ENCODE assay signal across 1 cellular context in genomic region chr11:70400643-70401042, GRCh38.
TF ChIP-seq lines count a peak whose summit lies in the region.

No MANE protein-coding gene starts in this region.

TF ChIP-seq in neural cell, 6 proteins besides CTCF, POLR2A, EP300 and RAD21 (continued from another document):
- no peak for TF ChIP-seq REST (IDR thresholded peaks at IDR 0.05; ENCODE audit: borderline replicate concordance)
- TF ChIP-seq EZH2 (IDR thresholded peaks at IDR 0.05; ENCODE audit: borderline replicate concordance, insufficient read depth, low read length, poor library complexity, severe bottlenecking), result no peak
